Comparison of ENCODE assay signal across 16 cellular contexts in the genomic region with DNA sequence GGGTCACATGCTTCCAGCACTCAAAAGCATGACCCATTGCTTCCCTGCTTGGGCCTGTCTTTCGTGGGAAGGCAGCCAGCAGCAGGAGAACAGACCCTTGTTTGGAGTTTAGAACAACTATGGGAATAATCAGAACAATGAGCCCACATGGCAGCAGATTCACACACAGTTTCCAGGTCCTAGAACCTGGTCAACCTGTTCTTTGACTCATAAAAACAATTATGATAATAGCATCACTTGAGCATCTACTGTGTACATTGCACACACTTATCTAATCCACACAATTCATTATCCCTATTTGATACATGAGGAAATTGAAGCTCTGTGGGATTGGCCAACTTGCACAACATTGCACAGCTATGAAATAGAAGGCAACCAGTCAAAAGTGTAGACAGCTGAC.
"Had no signal": no experiment of that assay in that cellular context is flagged by ENCODE, and none has a peak within 500 bp of the region (broad histone marks: within the 10 kb centered on the region; RNA-seq: fewer than 3 reads in every experiment).

No MANE protein-coding gene starts in this region.

- H3K4me1 ChIP-seq: esophagus muscularis mucosa had no signal

- H3K27ac ChIP-seq: esophagus muscularis mucosa, neutrophil had no signal

- H3K9me3 ChIP-seq: esophagus muscularis mucosa, neutrophil had no signal

- DNase-seq: activated CD4-positive, alpha-beta memory T cell treated with anti-CD3 and anti-CD28 coated beads for 36 hours; activated CD4-positive, CD25-positive, alpha-beta regulatory T cell treated with anti-CD3 and anti-CD28 coated beads, Interleukin-2, amount 50 U/mL, for 72 hours; activated gamma-delta T cell treated with Interleukin-2 at 50 U/mL for 16 hours; activated naive CD8-positive, alpha-beta T cell treated with anti-CD3 and anti-CD28 coated beads for 36 hours; activated T-cell treated with anti-CD3 and anti-CD28 coated beads, Interleukin-2, amount 50 U/mL, for 4 hours; endodermal cell; left cardiac atrium; mammary epithelial cell; naive thymus-derived CD8-positive, alpha-beta T cell; posterior cingulate gyrus; right cardiac atrium; stimulated activated naive CD4-positive, alpha-beta T cell; substantia nigra had no signal

- H3K27me3 ChIP-seq: esophagus muscularis mucosa, neutrophil had no signal

- H3K4me3 ChIP-seq: esophagus muscularis mucosa, smooth muscle cell had no signal

- ATAC-seq: activated T-cell treated with anti-CD3 and anti-CD28 coated beads, Interleukin-2, amount 50 U/mL, for 4 hours; left cardiac atrium; naive thymus-derived CD8-positive, alpha-beta T cell; right cardiac atrium had no signal

- H3K36me3 ChIP-seq: esophagus muscularis mucosa, neutrophil had no signal
